In genomic region chr6:30327232-30327746, GRCh38 we compare ENCODE assay signal across 8 cellular contexts. TPM values are rescaled to one million over a fixed set of nuclear protein-coding genes. Genes with fewer than 3 reads are reported as not detected.
DNase-seq lines count a peak whose midpoint lies in the region; ATAC-seq and TF ChIP-seq lines count a peak whose summit lies in the region.

No MANE protein-coding gene starts in this region.

- POLR2A ChIA-PET in A673 (lab: Charles Lee; ENCODE audit: low non-redundant PET), result no interaction called here

- peak overlapping the region; percentile 90 for H3K9ac ChIP-seq in mesendoderm (ENCODE audit: low read length)

- no peak overlapping the region for H2BK120ac ChIP-seq in mesendoderm (ENCODE audit: low read depth, low read length)

- H2AK5ac ChIP-seq in mesendoderm (ENCODE audit: low read length), result no peak overlapping the region

- peaks cover 28% of the 10 kb centered on the region for H3K79me2 ChIP-seq in mesendoderm (ENCODE audit: control insufficient read depth, insufficient read depth, low read length)

- H2BK5ac ChIP-seq in mesendoderm (ENCODE audit: low read length), result no peak overlapping the region

- H3K36me3 ChIP-seq in A673 (ENCODE audit: insufficient read depth, low read length, poor library complexity, severe bottlenecking) (peaks cover 15% of the 10 kb centered on the region), brain microvascular endothelial cell (replicated peaks) (peaks cover 11% of the 10 kb centered on the region), mesendoderm (ENCODE audit: control insufficient read depth, insufficient read depth, low read length) (no peaks in the 10 kb centered on the region), aorta (ENCODE audit: control insufficient read depth in 1 of 2, insufficient read depth in 2 of 2, low read length in 1 of 2) (peaks cover 2 to 9% of the 10 kb centered on the region in 2 donors)

- H3K18ac ChIP-seq in mesendoderm (ENCODE audit: low read length), result no peak overlapping the region

- BruUV-seq in A673 (replicated peaks; lab: Mats Ljungman, UMichigan), result no TSS peak

- TF ChIP-seq CTCF in A673 (conservative IDR thresholded peaks at IDR 0.05; ENCODE audit: low read depth, low read length) (no peak), brain microvascular endothelial cell (IDR thresholded peaks at IDR 0.05; ENCODE audit: low read depth, low read length, missing control alignments) (no peak)

- peaks cover 6% of the 10 kb centered on the region for H3K79me1 ChIP-seq in mesendoderm (ENCODE audit: low read length)

- intact Hi-C loops in A673 (cut with micrococcal nuclease; ENCODE audit: unreplicated experiment), result loop anchor here (10.0 kb wide), 1 partner anchor 112 kb away; the partner anchor contains the start of gene TRIM26
- intact Hi-C loops in aorta (cut with DNase I), result loop anchor here (5.0 to 10.0 kb wide), 3 partner anchors 65 to 115 kb away; partner anchors contain the start of gene TRIM26 (in 2 of the 2)

- H3K9me3 ChIP-seq in A673 (ENCODE audit: low read depth, low read length, poor library complexity, severe bottlenecking), result no peaks in the 10 kb centered on the region
- H3K9me3 ChIP-seq in aorta (ENCODE audit: control insufficient read depth, low read length), result no peaks in the 10 kb centered on the region

- peak; percentile 1 for ATAC-seq in HG03354 (IDR thresholded peaks at IDR 0.05; ENCODE audit: poor library complexity, severe bottlenecking, unreplicated experiment)
- no peak for ATAC-seq in aorta (ENCODE audit: low FRiP score)
- no peak for ATAC-seq in HG03571 (IDR thresholded peaks at IDR 0.05; ENCODE audit: unreplicated experiment)

- no peak overlapping the region for H4K8ac ChIP-seq in mesendoderm (ENCODE audit: low read depth, low read length)

- DNase-seq in A673 (ENCODE audit: low spot score), result no peak
- DNase-seq in brain microvascular endothelial cell, result no peak
- no peak for DNase-seq in mesendoderm
- DNase-seq in aorta, result no peak
- no peak for DNase-seq in dermis blood vessel endothelial cell
- no peak for DNase-seq in AG08395 (ENCODE audit: low spot score)

- in situ Hi-C loops in brain microvascular endothelial cell (cut with HindIII; ENCODE audit: low pct_ligation_motif_present, low sequenced_read_pairs), result no loop called here

- no peak overlapping the region for H3K4ac ChIP-seq in mesendoderm (ENCODE audit: low read depth, low read length)

- no peaks in the 10 kb centered on the region for H3K27me3 ChIP-seq in A673 (replicated peaks; ENCODE audit: insufficient read depth, low read depth, low read length, poor library complexity)
- H3K27me3 ChIP-seq in brain microvascular endothelial cell (replicated peaks), result no peaks in the 10 kb centered on the region
- H3K27me3 ChIP-seq in mesendoderm (ENCODE audit: insufficient read depth, low read length, poor library complexity), result no peaks in the 10 kb centered on the region
- H3K27me3 ChIP-seq in aorta (ENCODE audit: control insufficient read depth in 1 of 2, insufficient read depth in 2 of 2, low read length in 1 of 2), result no peaks in the 10 kb centered on the region

- CTCF ChIA-PET in A673 (lab: Charles Lee), result no interaction called here

- no CpG with 5 or more reads among the region's 17 CpGs for WGBS in mesendoderm (ENCODE audit: extremely low coverage, insufficient coverage, low lambda C conversion rate)
- 1 to 2% methylated on average over 17 of the region's 17 CpGs for WGBS in aorta, 2 donors

- peak overlapping the region; percentile 99 for H3K56ac ChIP-seq in mesendoderm (ENCODE audit: low read length)

- peak overlapping the region; percentile 99 for H3K27ac ChIP-seq in A673 (ENCODE audit: low read depth, low read length, poor library complexity, severe bottlenecking)
- H3K27ac ChIP-seq in brain microvascular endothelial cell, result peak overlapping the region; percentile 94
- H3K27ac ChIP-seq in mesendoderm (ENCODE audit: low read depth, low read length), result no peak overlapping the region
- H3K27ac ChIP-seq in aorta (ENCODE audit: low read depth in 1 of 2, low read length in 2 of 2), result peak overlapping the region in 1 of 2 donors; percentile 70

- no peak overlapping the region for H2BK15ac ChIP-seq in mesendoderm (replicated peaks; ENCODE audit: low read depth)

- H3K4me2 ChIP-seq in mesendoderm (ENCODE audit: low read length), result peak overlapping the region; percentile 12

- H3K23ac ChIP-seq in mesendoderm (ENCODE audit: low read length), result no peak overlapping the region

- H3K4me3 ChIP-seq in A673 (ENCODE audit: low read depth, low read length, poor library complexity, severe bottlenecking), result peak overlapping the region; percentile 98
- peak overlapping the region; percentile 95 for H3K4me3 ChIP-seq in brain microvascular endothelial cell (ENCODE audit: low read depth, low read length)
- peak overlapping the region; percentile 95 for H3K4me3 ChIP-seq in mesendoderm (ENCODE audit: low read length)
- H3K4me3 ChIP-seq in aorta (ENCODE audit: low read length in 2 of 2), result peak overlapping the region; percentile 54 to 84

- no peak overlapping the region for H4K5ac ChIP-seq in mesendoderm (ENCODE audit: low read length)

- peaks cover 19% of the 10 kb centered on the region for H3K4me1 ChIP-seq in A673 (ENCODE audit: insufficient read depth, low read length, poor library complexity, severe bottlenecking)
- H3K4me1 ChIP-seq in mesendoderm (ENCODE audit: control insufficient read depth, low read depth, low read length), result peaks cover 2% of the 10 kb centered on the region
- H3K4me1 ChIP-seq in aorta (ENCODE audit: control insufficient read depth in 1 of 2, insufficient read depth in 2 of 2, low read length in 2 of 2), result no peaks in the 10 kb centered on the region

RNA-seq across cellular contexts. Expression of gene TRIM39, which starts 0.6 kb away (rescaled TPM):
- 13.7 and 14.3 TPM in 2 replicates for total RNA-seq in A673 (2021)
- polyA plus RNA-seq in mesendoderm (2013, experiment 1 of 2), result 19.2 TPM
- polyA plus RNA-seq in mesendoderm (2013, experiment 2 of 2), result 20.3 TPM
- total RNA-seq in aorta, result 10 to 100 TPM; 13.8 to 15.5 TPM
- 10 to 100 TPM; 10.3 to 15.7 TPM for polyA plus RNA-seq in aorta
- total RNA-seq in dermis blood vessel endothelial cell, result 11.6 and 15.3 TPM in 2 replicates

RNA-seq across cellular contexts. Expression of gene RPP21, which starts 17.7 kb away (rescaled TPM):
- total RNA-seq in A673 (2021), result 65.1 and 65.9 TPM in 2 replicates
- polyA plus RNA-seq in mesendoderm (2013, experiment 1 of 2), result 141 TPM
- polyA plus RNA-seq in mesendoderm (2013, experiment 2 of 2), result 138 TPM
- 10 to 100 TPM; 26.7 to 32.8 TPM for total RNA-seq in aorta
- polyA plus RNA-seq in aorta, result 100 to 1,000 TPM in 1 of 2 donors, 10 to 100 TPM in 1; 78.0 to 119 TPM
- total RNA-seq in dermis blood vessel endothelial cell, result 17.5 and 26.9 TPM in 2 replicates
